Comparison of ENCODE assay signal across 1 cellular context in genomic region chr10:80272793-80273522, GRCh38.
A peak's percentile ranks its signal among the peaks of the same experiment; 100 is the strongest.
TF ChIP-seq lines count a peak whose summit lies in the region.

No MANE protein-coding gene starts in this region.

TF ChIP-seq in HepG2, 621 proteins besides CTCF, POLR2A, EP300 and RAD21 (continued from another document and continues in another):
- TF ChIP-seq CBFB (CRISPR knock-in tag; IDR thresholded peaks at IDR 0.05) = 0 out of 2 replicates have a peak, but pooled peaks have one; percentile 51
- TF ChIP-seq NFRKB (IDR thresholded peaks at IDR 0.05) = no peak
- TF ChIP-seq YY1 (IDR thresholded peaks at IDR 0.05; ENCODE audit: insufficient read depth, insufficient replicate concordance, low read depth, low read length) = no peak
- no peak for TF ChIP-seq ZNF326 (CRISPR knock-in tag; IDR thresholded peaks at IDR 0.05; ENCODE audit: borderline replicate concordance)
- peak; percentile 85 for TF ChIP-seq TGIF2 (CRISPR knock-in tag; IDR thresholded peaks at IDR 0.05)
- TF ChIP-seq ZBTB1 (CRISPR knock-in tag; IDR thresholded peaks at IDR 0.05; ENCODE audit: borderline replicate concordance) = no peak
- TF ChIP-seq BATF2 (CRISPR knock-in tag; IDR thresholded peaks at IDR 0.05) = no peak
- TF ChIP-seq HDAC6 (IDR thresholded peaks at IDR 0.05; ENCODE audit: low read depth, low read length) = no peak
- no peak for TF ChIP-seq RNF2 (conservative IDR thresholded peaks at IDR 0.05; ENCODE audit: low read depth)
- no peak for TF ChIP-seq TCF12 (IDR thresholded peaks at IDR 0.05)
- TF ChIP-seq TCF12 (CRISPR knock-in tag; IDR thresholded peaks at IDR 0.05) = no peak
- no peak for TF ChIP-seq RAD51 (IDR thresholded peaks at IDR 0.05; ENCODE audit: borderline replicate concordance)
- no peak for TF ChIP-seq ATF7-NPFF (CRISPR knock-in tag; IDR thresholded peaks at IDR 0.05; ENCODE audit: low read depth)
- 0 out of 2 replicates have a peak, but pooled peaks have one; percentile 13 for TF ChIP-seq ZNF510 (CRISPR knock-in tag; IDR thresholded peaks at IDR 0.05; ENCODE audit: low read depth)
- no peak for TF ChIP-seq ZNF33A (CRISPR knock-in tag; IDR thresholded peaks at IDR 0.05; ENCODE audit: borderline replicate concordance)
- TF ChIP-seq, protein P1, sequence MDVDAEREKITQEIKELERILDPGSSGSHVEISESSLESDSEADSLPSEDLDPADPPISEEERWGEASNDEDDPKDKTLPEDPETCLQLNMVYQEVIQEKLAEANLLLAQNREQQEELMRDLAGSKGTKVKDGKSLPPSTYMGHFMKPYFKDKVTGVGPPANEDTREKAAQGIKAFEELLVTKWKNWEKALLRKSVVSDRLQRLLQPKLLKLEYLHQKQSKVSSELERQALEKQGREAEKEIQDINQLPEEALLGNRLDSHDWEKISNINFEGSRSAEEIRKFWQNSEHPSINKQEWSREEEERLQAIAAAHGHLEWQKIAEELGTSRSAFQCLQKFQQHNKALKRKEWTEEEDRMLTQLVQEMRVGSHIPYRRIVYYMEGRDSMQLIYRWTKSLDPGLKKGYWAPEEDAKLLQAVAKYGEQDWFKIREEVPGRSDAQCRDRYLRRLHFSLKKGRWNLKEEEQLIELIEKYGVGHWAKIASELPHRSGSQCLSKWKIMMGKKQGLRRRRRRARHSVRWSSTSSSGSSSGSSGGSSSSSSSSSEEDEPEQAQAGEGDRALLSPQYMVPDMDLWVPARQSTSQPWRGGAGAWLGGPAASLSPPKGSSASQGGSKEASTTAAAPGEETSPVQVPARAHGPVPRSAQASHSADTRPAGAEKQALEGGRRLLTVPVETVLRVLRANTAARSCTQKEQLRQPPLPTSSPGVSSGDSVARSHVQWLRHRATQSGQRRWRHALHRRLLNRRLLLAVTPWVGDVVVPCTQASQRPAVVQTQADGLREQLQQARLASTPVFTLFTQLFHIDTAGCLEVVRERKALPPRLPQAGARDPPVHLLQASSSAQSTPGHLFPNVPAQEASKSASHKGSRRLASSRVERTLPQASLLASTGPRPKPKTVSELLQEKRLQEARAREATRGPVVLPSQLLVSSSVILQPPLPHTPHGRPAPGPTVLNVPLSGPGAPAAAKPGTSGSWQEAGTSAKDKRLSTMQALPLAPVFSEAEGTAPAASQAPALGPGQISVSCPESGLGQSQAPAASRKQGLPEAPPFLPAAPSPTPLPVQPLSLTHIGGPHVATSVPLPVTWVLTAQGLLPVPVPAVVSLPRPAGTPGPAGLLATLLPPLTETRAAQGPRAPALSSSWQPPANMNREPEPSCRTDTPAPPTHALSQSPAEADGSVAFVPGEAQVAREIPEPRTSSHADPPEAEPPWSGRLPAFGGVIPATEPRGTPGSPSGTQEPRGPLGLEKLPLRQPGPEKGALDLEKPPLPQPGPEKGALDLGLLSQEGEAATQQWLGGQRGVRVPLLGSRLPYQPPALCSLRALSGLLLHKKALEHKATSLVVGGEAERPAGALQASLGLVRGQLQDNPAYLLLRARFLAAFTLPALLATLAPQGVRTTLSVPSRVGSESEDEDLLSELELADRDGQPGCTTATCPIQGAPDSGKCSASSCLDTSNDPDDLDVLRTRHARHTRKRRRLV (CRISPR knock-in tag; IDR thresholded peaks at IDR 0.05) = no peak
- no peak for TF ChIP-seq HNRNPUL1 (IDR thresholded peaks at IDR 0.05; ENCODE audit: low read depth, low read length)
- no peak for TF ChIP-seq STAT5B (CRISPR knock-in tag; IDR thresholded peaks at IDR 0.05)
- TF ChIP-seq MED1 (CRISPR knock-in tag; IDR thresholded peaks at IDR 0.05) = peak; percentile 97
- TF ChIP-seq ZNF124 (CRISPR knock-in tag; IDR thresholded peaks at IDR 0.05) = no peak
- TF ChIP-seq ZNF607 (CRISPR knock-in tag; IDR thresholded peaks at IDR 0.05; ENCODE audit: borderline replicate concordance) = peak; percentile 33; the same call in 1 of the 2 replicates
- no peak for TF ChIP-seq HIVEP1 (CRISPR knock-in tag; IDR thresholded peaks at IDR 0.05)
- TF ChIP-seq, protein P2, sequence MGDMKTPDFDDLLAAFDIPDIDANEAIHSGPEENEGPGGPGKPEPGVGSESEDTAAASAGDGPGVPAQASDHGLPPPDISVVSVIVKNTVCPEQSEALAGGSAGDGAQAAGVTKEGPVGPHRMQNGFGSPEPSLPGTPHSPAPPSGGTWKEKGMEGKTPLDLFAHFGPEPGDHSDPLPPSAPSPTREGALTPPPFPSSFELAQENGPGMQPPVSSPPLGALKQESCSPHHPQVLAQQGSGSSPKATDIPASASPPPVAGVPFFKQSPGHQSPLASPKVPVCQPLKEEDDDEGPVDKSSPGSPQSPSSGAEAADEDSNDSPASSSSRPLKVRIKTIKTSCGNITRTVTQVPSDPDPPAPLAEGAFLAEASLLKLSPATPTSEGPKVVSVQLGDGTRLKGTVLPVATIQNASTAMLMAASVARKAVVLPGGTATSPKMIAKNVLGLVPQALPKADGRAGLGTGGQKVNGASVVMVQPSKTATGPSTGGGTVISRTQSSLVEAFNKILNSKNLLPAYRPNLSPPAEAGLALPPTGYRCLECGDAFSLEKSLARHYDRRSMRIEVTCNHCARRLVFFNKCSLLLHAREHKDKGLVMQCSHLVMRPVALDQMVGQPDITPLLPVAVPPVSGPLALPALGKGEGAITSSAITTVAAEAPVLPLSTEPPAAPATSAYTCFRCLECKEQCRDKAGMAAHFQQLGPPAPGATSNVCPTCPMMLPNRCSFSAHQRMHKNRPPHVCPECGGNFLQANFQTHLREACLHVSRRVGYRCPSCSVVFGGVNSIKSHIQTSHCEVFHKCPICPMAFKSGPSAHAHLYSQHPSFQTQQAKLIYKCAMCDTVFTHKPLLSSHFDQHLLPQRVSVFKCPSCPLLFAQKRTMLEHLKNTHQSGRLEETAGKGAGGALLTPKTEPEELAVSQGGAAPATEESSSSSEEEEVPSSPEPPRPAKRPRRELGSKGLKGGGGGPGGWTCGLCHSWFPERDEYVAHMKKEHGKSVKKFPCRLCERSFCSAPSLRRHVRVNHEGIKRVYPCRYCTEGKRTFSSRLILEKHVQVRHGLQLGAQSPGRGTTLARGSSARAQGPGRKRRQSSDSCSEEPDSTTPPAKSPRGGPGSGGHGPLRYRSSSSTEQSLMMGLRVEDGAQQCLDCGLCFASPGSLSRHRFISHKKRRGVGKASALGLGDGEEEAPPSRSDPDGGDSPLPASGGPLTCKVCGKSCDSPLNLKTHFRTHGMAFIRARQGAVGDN (CRISPR knock-in tag; IDR thresholded peaks at IDR 0.05) = peak; percentile 85
- peak; percentile 36; the same call in 1 of the 2 replicates for TF ChIP-seq FOXK1 (CRISPR knock-in tag; IDR thresholded peaks at IDR 0.05; ENCODE audit: borderline replicate concordance, low read depth)
- peak; percentile 89 for TF ChIP-seq NCOR1 (IDR thresholded peaks at IDR 0.05; ENCODE audit: borderline replicate concordance, low read length)
- peak; percentile 88 for TF ChIP-seq MAFF (IDR thresholded peaks at IDR 0.05; ENCODE audit: low read depth, low read length)
- TF ChIP-seq ZNF770 (CRISPR knock-in tag; IDR thresholded peaks at IDR 0.05) = peak; percentile 48; the same call in 1 of the 2 replicates
- no peak for TF ChIP-seq BRD4 (CRISPR knock-in tag; IDR thresholded peaks at IDR 0.05)
- peak; percentile 67; the same call in 1 of the 2 replicates for TF ChIP-seq ZNF614 (CRISPR knock-in tag; IDR thresholded peaks at IDR 0.05; ENCODE audit: borderline replicate concordance)
- TF ChIP-seq, protein P3, sequence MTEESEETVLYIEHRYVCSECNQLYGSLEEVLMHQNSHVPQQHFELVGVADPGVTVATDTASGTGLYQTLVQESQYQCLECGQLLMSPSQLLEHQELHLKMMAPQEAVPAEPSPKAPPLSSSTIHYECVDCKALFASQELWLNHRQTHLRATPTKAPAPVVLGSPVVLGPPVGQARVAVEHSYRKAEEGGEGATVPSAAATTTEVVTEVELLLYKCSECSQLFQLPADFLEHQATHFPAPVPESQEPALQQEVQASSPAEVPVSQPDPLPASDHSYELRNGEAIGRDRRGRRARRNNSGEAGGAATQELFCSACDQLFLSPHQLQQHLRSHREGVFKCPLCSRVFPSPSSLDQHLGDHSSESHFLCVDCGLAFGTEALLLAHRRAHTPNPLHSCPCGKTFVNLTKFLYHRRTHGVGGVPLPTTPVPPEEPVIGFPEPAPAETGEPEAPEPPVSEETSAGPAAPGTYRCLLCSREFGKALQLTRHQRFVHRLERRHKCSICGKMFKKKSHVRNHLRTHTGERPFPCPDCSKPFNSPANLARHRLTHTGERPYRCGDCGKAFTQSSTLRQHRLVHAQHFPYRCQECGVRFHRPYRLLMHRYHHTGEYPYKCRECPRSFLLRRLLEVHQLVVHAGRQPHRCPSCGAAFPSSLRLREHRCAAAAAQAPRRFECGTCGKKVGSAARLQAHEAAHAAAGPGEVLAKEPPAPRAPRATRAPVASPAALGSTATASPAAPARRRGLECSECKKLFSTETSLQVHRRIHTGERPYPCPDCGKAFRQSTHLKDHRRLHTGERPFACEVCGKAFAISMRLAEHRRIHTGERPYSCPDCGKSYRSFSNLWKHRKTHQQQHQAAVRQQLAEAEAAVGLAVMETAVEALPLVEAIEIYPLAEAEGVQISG (CRISPR knock-in tag; IDR thresholded peaks at IDR 0.05) = peak; percentile 63
- peak; percentile 84 for TF ChIP-seq BCL6 (CRISPR knock-in tag; IDR thresholded peaks at IDR 0.05)
- no peak for TF ChIP-seq ZSCAN5A (CRISPR knock-in tag; IDR thresholded peaks at IDR 0.05; ENCODE audit: borderline replicate concordance)
- TF ChIP-seq, protein P4, sequence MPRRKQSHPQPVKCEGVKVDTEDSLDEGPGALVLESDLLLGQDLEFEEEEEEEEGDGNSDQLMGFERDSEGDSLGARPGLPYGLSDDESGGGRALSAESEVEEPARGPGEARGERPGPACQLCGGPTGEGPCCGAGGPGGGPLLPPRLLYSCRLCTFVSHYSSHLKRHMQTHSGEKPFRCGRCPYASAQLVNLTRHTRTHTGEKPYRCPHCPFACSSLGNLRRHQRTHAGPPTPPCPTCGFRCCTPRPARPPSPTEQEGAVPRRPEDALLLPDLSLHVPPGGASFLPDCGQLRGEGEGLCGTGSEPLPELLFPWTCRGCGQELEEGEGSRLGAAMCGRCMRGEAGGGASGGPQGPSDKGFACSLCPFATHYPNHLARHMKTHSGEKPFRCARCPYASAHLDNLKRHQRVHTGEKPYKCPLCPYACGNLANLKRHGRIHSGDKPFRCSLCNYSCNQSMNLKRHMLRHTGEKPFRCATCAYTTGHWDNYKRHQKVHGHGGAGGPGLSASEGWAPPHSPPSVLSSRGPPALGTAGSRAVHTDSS (CRISPR knock-in tag; conservative IDR thresholded peaks at IDR 0.05) = no peak
- TF ChIP-seq SALL2 (CRISPR knock-in tag; IDR thresholded peaks at IDR 0.05) = peak; percentile 75; the same call in 1 of the 2 replicates
- no peak for TF ChIP-seq ELK4 (CRISPR knock-in tag; IDR thresholded peaks at IDR 0.05; ENCODE audit: borderline replicate concordance)
- no peak for TF ChIP-seq ZNF709 (CRISPR knock-in tag; IDR thresholded peaks at IDR 0.05)
- no peak for TF ChIP-seq LBX2 (CRISPR knock-in tag; IDR thresholded peaks at IDR 0.05; ENCODE audit: borderline replicate concordance)
